1 cellular context compared by ENCODE assay signal in the genomic region with DNA sequence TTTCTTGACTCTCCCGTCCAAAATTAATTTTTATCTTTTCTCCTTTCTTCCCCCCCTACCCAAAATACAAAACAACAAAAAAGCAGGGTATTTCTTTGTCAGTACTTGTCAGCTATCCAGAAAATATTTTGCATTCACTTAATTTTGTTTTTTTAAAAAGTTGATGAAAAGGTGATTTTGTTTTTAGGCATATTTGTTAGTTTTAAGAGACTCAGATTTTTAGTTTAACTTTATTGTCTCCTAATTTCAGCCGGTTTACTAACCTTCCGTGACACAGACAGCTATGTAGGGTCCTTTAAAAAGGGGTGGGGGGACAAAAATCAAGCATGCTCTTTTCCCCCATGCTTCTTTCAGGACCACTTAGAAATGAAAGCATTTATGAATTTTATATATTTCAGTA.
TF ChIP-seq lines count a peak whose summit lies in the region.

No MANE protein-coding gene starts in this region.

TF ChIP-seq in IMR-90, 13 proteins besides CTCF, POLR2A, EP300 and RAD21 (continued from another document):
- no peak for TF ChIP-seq MXI1 (IDR thresholded peaks at IDR 0.05; ENCODE audit: borderline replicate concordance, low read depth, low read length)
- TF ChIP-seq BHLHE40 (IDR thresholded peaks at IDR 0.05; ENCODE audit: low read depth, low read length) = no peak
- no peak for TF ChIP-seq NFE2L2 (IDR thresholded peaks at IDR 0.05; ENCODE audit: low read depth, low read length)
- TF ChIP-seq, protein P1, sequence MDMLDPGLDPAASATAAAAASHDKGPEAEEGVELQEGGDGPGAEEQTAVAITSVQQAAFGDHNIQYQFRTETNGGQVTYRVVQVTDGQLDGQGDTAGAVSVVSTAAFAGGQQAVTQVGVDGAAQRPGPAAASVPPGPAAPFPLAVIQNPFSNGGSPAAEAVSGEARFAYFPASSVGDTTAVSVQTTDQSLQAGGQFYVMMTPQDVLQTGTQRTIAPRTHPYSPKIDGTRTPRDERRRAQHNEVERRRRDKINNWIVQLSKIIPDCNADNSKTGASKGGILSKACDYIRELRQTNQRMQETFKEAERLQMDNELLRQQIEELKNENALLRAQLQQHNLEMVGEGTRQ (IDR thresholded peaks at IDR 0.05; ENCODE audit: low read depth, low read length) = no peak
- no peak for TF ChIP-seq CHD1 (IDR thresholded peaks at IDR 0.05; ENCODE audit: low read depth, low read length)
- TF ChIP-seq ELK1 (IDR thresholded peaks at IDR 0.05; ENCODE audit: borderline replicate concordance, low read depth, low read length) = no peak
- TF ChIP-seq MAFK (IDR thresholded peaks at IDR 0.05; ENCODE audit: low read depth, low read length) = no peak
- TF ChIP-seq FOS (IDR thresholded peaks at IDR 0.05; ENCODE audit: low read depth, low read length) = no peak
- no peak for TF ChIP-seq RCOR1 (IDR thresholded peaks at IDR 0.05; ENCODE audit: insufficient replicate concordance, low read length)
